ENCODE assay signal across 23 cellular contexts in genomic region chr5:92444888-92445287, GRCh38.
"Had no signal": no experiment of that assay in that cellular context is flagged by ENCODE, and none has a peak within 500 bp of the region (broad histone marks: within the 10 kb centered on the region; RNA-seq: fewer than 3 reads in every experiment).

No MANE protein-coding gene starts in this region.

- H3K9me3 ChIP-seq: psoas muscle, right lobe of liver, thoracic aorta, transverse colon had no signal

- FAIRE-seq: colon, kidney had no signal

- H3K36me3 ChIP-seq: esophagus muscularis mucosa, right lobe of liver, thoracic aorta, transverse colon had no signal

- H3K27ac ChIP-seq: epithelial cell of prostate, esophagus muscularis mucosa, foreskin keratinocyte, psoas muscle, right lobe of liver, thoracic aorta, transverse colon had no signal

- H3K4me1 ChIP-seq: esophagus muscularis mucosa, foreskin keratinocyte, psoas muscle, right lobe of liver, transverse colon had no signal

- H3K4me3 ChIP-seq: esophagus muscularis mucosa, lung, psoas muscle, right lobe of liver, thoracic aorta, transverse colon had no signal

- ATAC-seq: effector memory CD8-positive, alpha-beta T cell; foreskin keratinocyte; left colon; left ventricle myocardium superior; psoas muscle; right lobe of liver; stimulated activated memory B cell treated with anti-CD40 and anti-IgM and Interleukin-4, amounts not matched to agents 10 μg/mL and 1 μg/mL and 100 μg/mL, for 72 hours; stimulated activated naive CD8-positive, alpha-beta T cell treated with anti-CD3 and anti-CD28 coated beads, Interleukin-15, amount 100 ng/mL, for 72 hours had no signal

- DNase-seq: effector memory CD8-positive, alpha-beta T cell; foreskin keratinocyte; immature natural killer cell; kidney; left colon; left ventricle myocardium superior; mesenchymal stem cell; midbrain; naive B cell; psoas muscle; retina; right lobe of liver; stimulated activated CD4-positive, alpha-beta T cell treated with anti-CD3 and anti-CD28 coated beads, Interleukin-15, amount 100 ng/mL, for 24 hours; stimulated activated CD4-positive, alpha-beta T cell treated with anti-CD3 and anti-CD28 coated beads, Interleukin-1b, Interleukin-23, amount 100 ng/mL, for 48 hours; stimulated activated CD4-positive, alpha-beta T cell treated with anti-CD3 and anti-CD28 coated beads, Interleukin-4, amount 100 ng/mL, for 24 hours; stimulated activated naive CD8-positive, alpha-beta T cell treated with anti-CD3 and anti-CD28 coated beads, Interleukin-15, amount 100 ng/mL, for 72 hours; transverse colon had no signal

- H3K27me3 ChIP-seq: esophagus muscularis mucosa, foreskin keratinocyte, right lobe of liver, transverse colon had no signal
